23 cellular contexts compared by ENCODE assay signal in the genomic region with DNA sequence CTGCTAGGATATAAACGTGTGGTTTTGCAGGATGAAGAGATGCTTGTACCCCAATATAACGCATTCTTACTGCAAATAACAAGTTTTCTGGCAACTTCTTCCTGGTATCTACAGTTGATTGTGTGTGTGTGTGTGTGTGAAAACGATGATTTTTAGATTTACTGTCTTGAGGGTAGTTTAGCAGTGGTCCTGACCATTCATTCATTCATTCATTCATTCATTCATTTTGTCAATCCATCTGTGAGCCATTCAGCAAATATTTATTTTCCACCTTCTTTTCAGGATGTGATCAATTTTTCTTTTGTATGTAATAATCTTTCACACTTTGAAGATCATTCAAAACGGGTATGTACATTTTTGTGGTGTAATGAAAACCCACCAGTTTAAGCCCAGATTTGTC.
DNase-seq lines count a peak whose midpoint lies in the region; ATAC-seq, FAIRE-seq and TF ChIP-seq lines count a peak whose summit lies in the region.
"Had no signal": no experiment of that assay in that cellular context is flagged by ENCODE, and none has a peak within 500 bp of the region (broad histone marks: within the 10 kb centered on the region; RNA-seq: fewer than 3 reads in every experiment).

No MANE protein-coding gene starts in this region.

- FAIRE-seq in HepG2 (lab: Jason Lieb, UNC) (no peak), GM12878 (lab: Jason Lieb, UNC) (no peak)
- FAIRE-seq: A549, D721Med, GM12892 had no signal

- in situ Hi-C loops in HepG2 (cut with HindIII; ENCODE audit: extremely low pct_ligation_motif_present, low pct_unique_long_range_greater_than_20kb), result no loop called here
- in situ Hi-C loops in GM12878 (cut with MboI), result no loop called here

- peaks cover 38 to 82% (median 65%) of the 10 kb centered on the region in 9 donors for H3K4me1 ChIP-seq in heart right ventricle
- H3K4me1 ChIP-seq in HepG2 (ENCODE audit: insufficient read depth, low read length), result peaks cover 49% of the 10 kb centered on the region
- peaks cover 0 to 47% (median 17%) of the 10 kb centered on the region in 4 donors for H3K4me1 ChIP-seq in right lobe of liver
- H3K4me1 ChIP-seq in GM12878 (ENCODE audit: control insufficient read depth, insufficient read depth, low read length), result no peaks in the 10 kb centered on the region
- peaks cover 47 to 51% of the 10 kb centered on the region in 2 donors for H3K4me1 ChIP-seq in thyroid gland
- H3K4me1 ChIP-seq: A549 had no signal

- no peak for TF ChIP-seq CTCF in heart right ventricle (IDR thresholded peaks at IDR 0.05)
- TF ChIP-seq CTCF in HepG2 (CRISPR knock-in tag; IDR thresholded peaks at IDR 0.05), result no peak
- no peak for TF ChIP-seq CTCF in right lobe of liver (IDR thresholded peaks at IDR 0.05)
- TF ChIP-seq CTCF in GM12878 (IDR thresholded peaks at IDR 0.05 in 2 of 3, conservative IDR thresholded peaks at IDR 0.05 in 1 of 3; ENCODE audit: control insufficient read depth in 2 of 3, extremely low read depth in 1 of 3, insufficient read depth in 1 of 3, low read depth in 3 of 3, low read length in 3 of 3), result no peak
- no peak for TF ChIP-seq CTCF in thyroid gland (IDR thresholded peaks at IDR 0.05)
- no peak for TF ChIP-seq CTCF in GM10266 (IDR thresholded peaks at IDR 0.05; ENCODE audit: control insufficient read depth, insufficient read depth, low read depth, missing control alignments)

- H3K4me3 ChIP-seq in heart right ventricle (no peak overlapping the region), HepG2 (replicated peaks in 1 of 3; ENCODE audit: insufficient read depth in 1 of 3, low read depth in 2 of 3, low read length in 3 of 3) (no peak overlapping the region), right lobe of liver (no peak overlapping the region), GM12878 (no peak overlapping the region), thyroid gland (replicated peaks in 1 of 3) (no peak overlapping the region)
- H3K4me3 ChIP-seq: A549; BLaER1 treated with 17β-estradiol and CSF1 and Interleukin-3, amounts not matched to agents 10 nM and 100 nM; HAP-1 had no signal

- H3K79me2 ChIP-seq in HepG2 (ENCODE audit: insufficient read depth, low read length) (no peaks in the 10 kb centered on the region), GM12878 (ENCODE audit: control insufficient read depth, insufficient read depth, low read length) (no peaks in the 10 kb centered on the region)

- H3K36me3 ChIP-seq in heart right ventricle, result no peaks in the 10 kb centered on the region
- H3K36me3 ChIP-seq in HepG2 (replicated peaks in 1 of 2; ENCODE audit: control insufficient read depth in 1 of 2, insufficient read depth in 2 of 2, low read length in 2 of 2), result no peaks in the 10 kb centered on the region
- H3K36me3 ChIP-seq in right lobe of liver, result no peaks in the 10 kb centered on the region
- H3K36me3 ChIP-seq in GM12878 (ENCODE audit: control insufficient read depth in 2 of 2, insufficient read depth in 2 of 2, low read length in 1 of 2), result no peaks in the 10 kb centered on the region
- H3K36me3 ChIP-seq in thyroid gland, result no peaks in the 10 kb centered on the region
- H3K36me3 ChIP-seq: BE2C, HAP-1 had no signal

- TF ChIP-seq EP300 in HepG2 (IDR thresholded peaks at IDR 0.05; ENCODE audit: low read depth in 2 of 2, low read length in 2 of 2), result no peak
- no peak for TF ChIP-seq EP300 in HepG2 (CRISPR knock-in tag; IDR thresholded peaks at IDR 0.05; ENCODE audit: borderline replicate concordance)
- no peak for TF ChIP-seq EP300 in GM12878 (IDR thresholded peaks at IDR 0.05; ENCODE audit: borderline replicate concordance in 1 of 2, control insufficient read depth in 1 of 2, low read depth in 2 of 2, low read length in 2 of 2)

- TF ChIP-seq POLR2A in HepG2 (IDR thresholded peaks at IDR 0.05; ENCODE audit: insufficient read depth in 1 of 2, low read depth in 2 of 2, low read length in 2 of 2), result no peak
- no peak for TF ChIP-seq POLR2A in right lobe of liver (IDR thresholded peaks at IDR 0.05)
- TF ChIP-seq POLR2A in GM12878 (IDR thresholded peaks at IDR 0.05; ENCODE audit: low read depth, low read length), result no peak
- TF ChIP-seq POLR2A in thyroid gland (IDR thresholded peaks at IDR 0.05), result no peak

- CTCF ChIA-PET in HepG2 (lab: Yijun Ruan, JAX; ENCODE audit: low intra/inter-chr PET ratio, low total read pairs), result no interaction called here
- CTCF ChIA-PET in GM12878 (lab: Yijun Ruan, JAX), result no interaction called here

- H3K27me3 ChIP-seq in heart right ventricle (no peaks in the 10 kb centered on the region), HepG2 (ENCODE audit: control insufficient read depth in 1 of 2, insufficient read depth in 2 of 2, low read length in 2 of 2) (no peaks in the 10 kb centered on the region), right lobe of liver (no peaks in the 10 kb centered on the region), GM12878 (replicated peaks in 1 of 2; ENCODE audit: control insufficient read depth in 2 of 2, insufficient read depth in 2 of 2, low read length in 1 of 2) (no peaks in the 10 kb centered on the region), thyroid gland (no peaks in the 10 kb centered on the region)
- H3K27me3 ChIP-seq: BLaER1 treated with 17β-estradiol and CSF1 and Interleukin-3, amounts not matched to agents 10 nM and 100 nM had no signal

- SMC1A ChIA-PET in GM12878 (lab: Charles Lee; ENCODE audit: uncharacterized antibody, unreplicated experiment), result interaction anchor here (0.6 to 3.6 kb wide), 5 partner anchors 9 to 145 kb away, joined by 3 to 14 read pairs (median 4); no protein-coding TSS in a partner anchor

- H3K27ac ChIP-seq in heart right ventricle, result peak overlapping the region in 8 of 10 donors; percentile 21 to 84 (median 70)
- H3K27ac ChIP-seq in HepG2 (ENCODE audit: extremely low read length, insufficient read depth, low read length), result no peak overlapping the region
- H3K27ac ChIP-seq in right lobe of liver, result no peak overlapping the region
- no peak overlapping the region for H3K27ac ChIP-seq in GM12878 (ENCODE audit: control insufficient read depth, insufficient read depth)
- peak overlapping the region in 2 of 3 donors; percentile 7 to 78 for H3K27ac ChIP-seq in thyroid gland
- H3K27ac ChIP-seq: A549; BLaER1 treated with 17β-estradiol and CSF1 and Interleukin-3, amounts not matched to agents 10 nM and 100 nM had no signal

- H4K20me1 ChIP-seq in HepG2 (ENCODE audit: insufficient read depth, low read length) (0 out of 2 replicates have a peak, but pooled peaks cover 3% of the 10 kb centered on the region), GM12878 (ENCODE audit: control insufficient read depth, insufficient read depth) (no peaks in the 10 kb centered on the region)

- POLR2A ChIA-PET in HepG2 (lab: Yijun Ruan, JAX) (no interaction called here), GM12878 (lab: Charles Lee) (no interaction called here)

- intact Hi-C loops in heart right ventricle (cut with DNase I) (loop anchor here in 1 of 10 donors (5.0 kb wide), 1 partner anchor 35 kb away; no protein-coding TSS in a partner anchor), cardiac septum (cut with DNase I) (loop anchor here (5.0 kb wide), 2 partner anchors 35 to 175 kb away; no protein-coding TSS in a partner anchor), HepG2 (cut with micrococcal nuclease; ENCODE audit: unreplicated experiment) (no loop called here), right lobe of liver (cut with DNase I) (no loop called here), GM12878 (cut with micrococcal nuclease; ENCODE audit: unreplicated experiment) (no loop called here), thyroid gland (cut with DNase I) (no loop called here)

- RAD21 ChIA-PET in GM12878 (lab: Charles Lee; ENCODE audit: unreplicated experiment), result interaction anchor here (1.6 kb wide), 1 partner anchor 28 kb away, joined by 4 read pairs; no protein-coding TSS in a partner anchor

- H3K9ac ChIP-seq in HepG2 (ENCODE audit: insufficient read depth, low read depth, low read length) (no peak overlapping the region), GM12878 (ENCODE audit: control insufficient read depth, insufficient read depth, low read length) (no peak overlapping the region)
- H3K9ac ChIP-seq: BLaER1 treated with 17β-estradiol and CSF1 and Interleukin-3, amounts not matched to agents 10 nM and 100 nM had no signal

- no peak for DNase-seq in heart right ventricle
- no peak for DNase-seq in cardiac septum (ENCODE audit: low spot score)
- no peak for DNase-seq in HepG2 (ENCODE audit: low spot score)
- DNase-seq in right lobe of liver, result no peak
- no peak for DNase-seq in GM12878 (ENCODE audit: low read depth, low spot score)
- no peak for DNase-seq in thyroid gland
- no peak for DNase-seq in GM10266 (ENCODE audit: extremely low spot score)
- no peak for DNase-seq in HT-29 (ENCODE audit: low spot score)
- DNase-seq: 8988T; ACHN; AML-193; BE2C; CD4-positive, alpha-beta T cell; CD8-positive, alpha-beta memory T cell; DMS 273 treated with DMSO at 0.1 percent for 48 hours; DMS79; GDM1; GOT3 had no signal

- ATAC-seq in heart right ventricle, result no peak
- no peak for ATAC-seq in HepG2
- ATAC-seq in right lobe of liver, result no peak
- no peak for ATAC-seq in GM12878
- ATAC-seq: A549 had no signal

- WGBS in heart right ventricle, 2 donors, result 70 to 76% methylated on average over 4 of the region's 4 CpGs
- WGBS in HepG2 (ENCODE audit: low lambda C conversion rate), result 95% methylated on average over 4 of the region's 4 CpGs
- 88% methylated on average over 4 of the region's 4 CpGs for WGBS in right lobe of liver (ENCODE audit: insufficient coverage, low coverage, low lambda C conversion rate, missing lambda C conversion rate)
- 19% methylated on average over 4 of the region's 4 CpGs for WGBS in GM12878 (ENCODE audit: insufficient coverage, insufficient replicate concordance, low lambda C conversion rate, missing lambda C conversion rate)
- WGBS in thyroid gland, 2 donors, result 79 to 83% methylated on average over 4 of the region's 4 CpGs

- H3K4me2 ChIP-seq in HepG2 (ENCODE audit: low read depth, low read length) (no peak overlapping the region), GM12878 (ENCODE audit: control insufficient read depth, insufficient read depth) (no peak overlapping the region)
- H3K4me2 ChIP-seq: A549; BLaER1 treated with 17β-estradiol and CSF1 and Interleukin-3, amounts not matched to agents 10 nM and 100 nM had no signal

- no TSS peak for BruUV-seq in HepG2 (replicated peaks; lab: Mats Ljungman, UMichigan)
- BruUV-seq in GM12878 (replicated peaks; lab: Mats Ljungman, UMichigan), result no TSS peak

- no peaks in the 10 kb centered on the region for H3K9me3 ChIP-seq in heart right ventricle
- no peaks in the 10 kb centered on the region for H3K9me3 ChIP-seq in HepG2 (ENCODE audit: low read length)
- H3K9me3 ChIP-seq in right lobe of liver, result no peaks in the 10 kb centered on the region
- no peaks in the 10 kb centered on the region for H3K9me3 ChIP-seq in GM12878 (replicated peaks; ENCODE audit: control insufficient read depth, insufficient read depth, low read length)
- no peaks in the 10 kb centered on the region for H3K9me3 ChIP-seq in thyroid gland
- H3K9me3 ChIP-seq: A549; BE2C; BLaER1 treated with 17β-estradiol and CSF1 and Interleukin-3, amounts not matched to agents 10 nM and 100 nM; HAP-1 had no signal

- TF ChIP-seq RAD21 in HepG2 (CRISPR knock-in tag; IDR thresholded peaks at IDR 0.05) (no peak), GM12878 (IDR thresholded peaks at IDR 0.05; ENCODE audit: insufficient read depth, low read depth, low read length) (no peak)

- H2AFZ ChIP-seq in HepG2 (ENCODE audit: low read length), result no peak overlapping the region
- no peak overlapping the region for H2AFZ ChIP-seq in GM12878 (ENCODE audit: control insufficient read depth, low read depth, low read length)

Comparison
In these comparisons a context has a peak if more than half of its experiments do, and no peak if none do; other contexts are left out.
1. H3K27ac ChIP-seq: peak in heart right ventricle (8 of 10) and thyroid gland (2 of 3); none in HepG2 (single experiment), right lobe of liver (0 of 3) and GM12878 (single experiment).